Comparison of ENCODE assay signal across 3 cellular contexts in genomic region chr4:72494156-72494555, GRCh38.
TF ChIP-seq lines count a peak whose summit lies in the region.

No MANE protein-coding gene starts in this region.

TF ChIP-seq in HepG2, 621 proteins besides CTCF, POLR2A, EP300 and RAD21 (continued from another document):
- TF ChIP-seq ZBTB2 (CRISPR knock-in tag; IDR thresholded peaks at IDR 0.05; ENCODE audit: low read depth) (no peak), ZNF124 (CRISPR knock-in tag; IDR thresholded peaks at IDR 0.05) (no peak), ZNF3 (CRISPR knock-in tag; IDR thresholded peaks at IDR 0.05) (no peak), RBM39 (IDR thresholded peaks at IDR 0.05; ENCODE audit: low read depth, low read length, poor library complexity, severe bottlenecking) (no peak), ZNF160 (CRISPR knock-in tag; IDR thresholded peaks at IDR 0.05) (peak; percentile 90; the same call in 1 of the 2 replicates), MXI1 (IDR thresholded peaks at IDR 0.05; ENCODE audit: borderline replicate concordance, low read depth, low read length) (no peak)

TF ChIP-seq in HEK293, 187 proteins besides CTCF, POLR2A, EP300 and RAD21 (continued from another document):
- TF ChIP-seq KLF17 (tag by site-specific recombination; IDR thresholded peaks at IDR 0.05) = no peak
TF ChIP-seq in HEK293: peak in this region for 1.

TF ChIP-seq in K562, 482 proteins besides CTCF, POLR2A, EP300 and RAD21 (continued from another document):
- TF ChIP-seq ZNF280A (IDR thresholded peaks at IDR 0.05; ENCODE audit: low read depth, partially characterized antibody) = peak; percentile 85
- TF ChIP-seq TRIM28 (IDR thresholded peaks at IDR 0.05) = peak; percentile 57; the same call in 1 of the 2 replicates
TF ChIP-seq in K562: peak in this region for 3.
